1 cellular context compared by ENCODE assay signal in genomic region chr7:142248-142955, GRCh38.
TF ChIP-seq lines count a peak whose summit lies in the region.

No MANE protein-coding gene starts in this region.

TF ChIP-seq in HepG2, 621 proteins besides CTCF, POLR2A, EP300 and RAD21 (continued from another document and continues in another):
- TF ChIP-seq, protein P1, sequence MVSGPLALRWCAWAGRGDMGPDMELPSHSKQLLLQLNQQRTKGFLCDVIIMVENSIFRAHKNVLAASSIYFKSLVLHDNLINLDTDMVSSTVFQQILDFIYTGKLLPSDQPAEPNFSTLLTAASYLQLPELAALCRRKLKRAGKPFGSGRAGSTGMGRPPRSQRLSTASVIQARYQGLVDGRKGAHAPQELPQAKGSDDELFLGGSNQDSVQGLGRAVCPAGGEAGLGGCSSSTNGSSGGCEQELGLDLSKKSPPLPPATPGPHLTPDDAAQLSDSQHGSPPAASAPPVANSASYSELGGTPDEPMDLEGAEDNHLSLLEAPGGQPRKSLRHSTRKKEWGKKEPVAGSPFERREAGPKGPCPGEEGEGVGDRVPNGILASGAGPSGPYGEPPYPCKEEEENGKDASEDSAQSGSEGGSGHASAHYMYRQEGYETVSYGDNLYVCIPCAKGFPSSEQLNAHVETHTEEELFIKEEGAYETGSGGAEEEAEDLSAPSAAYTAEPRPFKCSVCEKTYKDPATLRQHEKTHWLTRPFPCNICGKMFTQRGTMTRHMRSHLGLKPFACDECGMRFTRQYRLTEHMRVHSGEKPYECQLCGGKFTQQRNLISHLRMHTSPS (CRISPR knock-in tag; IDR thresholded peaks at IDR 0.05; ENCODE audit: low read depth), result peak; percentile 73; the same call in 1 of the 2 replicates
- TF ChIP-seq RXRA (CRISPR knock-in tag; IDR thresholded peaks at IDR 0.05) (peak; percentile 24; the same call in 1 of the 2 replicates), BHLHE40 (IDR thresholded peaks at IDR 0.05; ENCODE audit: low read length) (0 out of 2 replicates have a peak, but pooled peaks have one; percentile 42), FOXC1 (CRISPR knock-in tag; IDR thresholded peaks at IDR 0.05; ENCODE audit: borderline replicate concordance) (no peak), ZNF10 (CRISPR knock-in tag; IDR thresholded peaks at IDR 0.05; ENCODE audit: borderline replicate concordance, low read depth) (no peak), ZBTB43 (CRISPR knock-in tag; conservative IDR thresholded peaks at IDR 0.05) (no peak), PCBP2 (optimal IDR thresholded peaks at IDR 0.05; ENCODE audit: low read depth, low read length, poor library complexity, severe bottlenecking) (no peak), ZNF317 (CRISPR knock-in tag; IDR thresholded peaks at IDR 0.05) (0 out of 2 replicates have a peak, but pooled peaks have one; percentile 32), HIVEP1 (CRISPR knock-in tag; IDR thresholded peaks at IDR 0.05) (no peak), DPF2 (CRISPR knock-in tag; IDR thresholded peaks at IDR 0.05; ENCODE audit: borderline replicate concordance, low read depth) (no peak), MTA3 (CRISPR knock-in tag; IDR thresholded peaks at IDR 0.05) (no peak), ZBTB49 (CRISPR knock-in tag; IDR thresholded peaks at IDR 0.05; ENCODE audit: borderline replicate concordance) (no peak), KLF6 (CRISPR knock-in tag; IDR thresholded peaks at IDR 0.05) (no peak), RBM39 (IDR thresholded peaks at IDR 0.05; ENCODE audit: low read depth, low read length, poor library complexity, severe bottlenecking) (no peak), ZBTB40 (IDR thresholded peaks at IDR 0.05) (no peak), ZBTB40 (CRISPR knock-in tag; IDR thresholded peaks at IDR 0.05) (no peak), ZNF788 (CRISPR knock-in tag; IDR thresholded peaks at IDR 0.05; ENCODE audit: borderline replicate concordance) (no peak)
- TF ChIP-seq, protein P2, sequence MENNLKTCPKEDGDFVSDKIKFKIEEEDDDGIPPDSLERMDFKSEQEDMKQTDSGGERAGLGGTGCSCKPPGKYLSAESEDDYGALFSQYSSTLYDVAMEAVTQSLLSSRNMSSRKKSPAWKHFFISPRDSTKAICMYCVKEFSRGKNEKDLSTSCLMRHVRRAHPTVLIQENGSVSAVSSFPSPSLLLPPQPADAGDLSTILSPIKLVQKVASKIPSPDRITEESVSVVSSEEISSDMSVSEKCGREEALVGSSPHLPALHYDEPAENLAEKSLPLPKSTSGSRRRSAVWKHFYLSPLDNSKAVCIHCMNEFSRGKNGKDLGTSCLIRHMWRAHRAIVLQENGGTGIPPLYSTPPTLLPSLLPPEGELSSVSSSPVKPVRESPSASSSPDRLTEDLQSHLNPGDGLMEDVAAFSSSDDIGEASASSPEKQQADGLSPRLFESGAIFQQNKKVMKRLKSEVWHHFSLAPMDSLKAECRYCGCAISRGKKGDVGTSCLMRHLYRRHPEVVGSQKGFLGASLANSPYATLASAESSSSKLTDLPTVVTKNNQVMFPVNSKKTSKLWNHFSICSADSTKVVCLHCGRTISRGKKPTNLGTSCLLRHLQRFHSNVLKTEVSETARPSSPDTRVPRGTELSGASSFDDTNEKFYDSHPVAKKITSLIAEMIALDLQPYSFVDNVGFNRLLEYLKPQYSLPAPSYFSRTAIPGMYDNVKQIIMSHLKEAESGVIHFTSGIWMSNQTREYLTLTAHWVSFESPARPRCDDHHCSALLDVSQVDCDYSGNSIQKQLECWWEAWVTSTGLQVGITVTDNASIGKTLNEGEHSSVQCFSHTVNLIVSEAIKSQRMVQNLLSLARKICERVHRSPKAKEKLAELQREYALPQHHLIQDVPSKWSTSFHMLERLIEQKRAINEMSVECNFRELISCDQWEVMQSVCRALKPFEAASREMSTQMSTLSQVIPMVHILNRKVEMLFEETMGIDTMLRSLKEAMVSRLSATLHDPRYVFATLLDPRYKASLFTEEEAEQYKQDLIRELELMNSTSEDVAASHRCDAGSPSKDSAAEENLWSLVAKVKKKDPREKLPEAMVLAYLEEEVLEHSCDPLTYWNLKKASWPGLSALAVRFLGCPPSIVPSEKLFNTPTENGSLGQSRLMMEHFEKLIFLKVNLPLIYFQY (CRISPR knock-in tag; IDR thresholded peaks at IDR 0.05; ENCODE audit: borderline replicate concordance), result no peak
- TF ChIP-seq, protein P3, sequence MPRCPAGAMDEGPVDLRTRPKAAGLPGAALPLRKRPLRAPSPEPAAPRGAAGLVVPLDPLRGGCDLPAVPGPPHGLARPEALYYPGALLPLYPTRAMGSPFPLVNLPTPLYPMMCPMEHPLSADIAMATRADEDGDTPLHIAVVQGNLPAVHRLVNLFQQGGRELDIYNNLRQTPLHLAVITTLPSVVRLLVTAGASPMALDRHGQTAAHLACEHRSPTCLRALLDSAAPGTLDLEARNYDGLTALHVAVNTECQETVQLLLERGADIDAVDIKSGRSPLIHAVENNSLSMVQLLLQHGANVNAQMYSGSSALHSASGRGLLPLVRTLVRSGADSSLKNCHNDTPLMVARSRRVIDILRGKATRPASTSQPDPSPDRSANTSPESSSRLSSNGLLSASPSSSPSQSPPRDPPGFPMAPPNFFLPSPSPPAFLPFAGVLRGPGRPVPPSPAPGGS (CRISPR knock-in tag; IDR thresholded peaks at IDR 0.05), result no peak
- TF ChIP-seq, protein P4, sequence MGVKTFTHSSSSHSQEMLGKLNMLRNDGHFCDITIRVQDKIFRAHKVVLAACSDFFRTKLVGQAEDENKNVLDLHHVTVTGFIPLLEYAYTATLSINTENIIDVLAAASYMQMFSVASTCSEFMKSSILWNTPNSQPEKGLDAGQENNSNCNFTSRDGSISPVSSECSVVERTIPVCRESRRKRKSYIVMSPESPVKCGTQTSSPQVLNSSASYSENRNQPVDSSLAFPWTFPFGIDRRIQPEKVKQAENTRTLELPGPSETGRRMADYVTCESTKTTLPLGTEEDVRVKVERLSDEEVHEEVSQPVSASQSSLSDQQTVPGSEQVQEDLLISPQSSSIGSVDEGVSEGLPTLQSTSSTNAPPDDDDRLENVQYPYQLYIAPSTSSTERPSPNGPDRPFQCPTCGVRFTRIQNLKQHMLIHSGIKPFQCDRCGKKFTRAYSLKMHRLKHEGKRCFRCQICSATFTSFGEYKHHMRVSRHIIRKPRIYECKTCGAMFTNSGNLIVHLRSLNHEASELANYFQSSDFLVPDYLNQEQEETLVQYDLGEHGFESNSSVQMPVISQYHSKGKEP (CRISPR knock-in tag; IDR thresholded peaks at IDR 0.05), result no peak
- TF ChIP-seq, protein P5, sequence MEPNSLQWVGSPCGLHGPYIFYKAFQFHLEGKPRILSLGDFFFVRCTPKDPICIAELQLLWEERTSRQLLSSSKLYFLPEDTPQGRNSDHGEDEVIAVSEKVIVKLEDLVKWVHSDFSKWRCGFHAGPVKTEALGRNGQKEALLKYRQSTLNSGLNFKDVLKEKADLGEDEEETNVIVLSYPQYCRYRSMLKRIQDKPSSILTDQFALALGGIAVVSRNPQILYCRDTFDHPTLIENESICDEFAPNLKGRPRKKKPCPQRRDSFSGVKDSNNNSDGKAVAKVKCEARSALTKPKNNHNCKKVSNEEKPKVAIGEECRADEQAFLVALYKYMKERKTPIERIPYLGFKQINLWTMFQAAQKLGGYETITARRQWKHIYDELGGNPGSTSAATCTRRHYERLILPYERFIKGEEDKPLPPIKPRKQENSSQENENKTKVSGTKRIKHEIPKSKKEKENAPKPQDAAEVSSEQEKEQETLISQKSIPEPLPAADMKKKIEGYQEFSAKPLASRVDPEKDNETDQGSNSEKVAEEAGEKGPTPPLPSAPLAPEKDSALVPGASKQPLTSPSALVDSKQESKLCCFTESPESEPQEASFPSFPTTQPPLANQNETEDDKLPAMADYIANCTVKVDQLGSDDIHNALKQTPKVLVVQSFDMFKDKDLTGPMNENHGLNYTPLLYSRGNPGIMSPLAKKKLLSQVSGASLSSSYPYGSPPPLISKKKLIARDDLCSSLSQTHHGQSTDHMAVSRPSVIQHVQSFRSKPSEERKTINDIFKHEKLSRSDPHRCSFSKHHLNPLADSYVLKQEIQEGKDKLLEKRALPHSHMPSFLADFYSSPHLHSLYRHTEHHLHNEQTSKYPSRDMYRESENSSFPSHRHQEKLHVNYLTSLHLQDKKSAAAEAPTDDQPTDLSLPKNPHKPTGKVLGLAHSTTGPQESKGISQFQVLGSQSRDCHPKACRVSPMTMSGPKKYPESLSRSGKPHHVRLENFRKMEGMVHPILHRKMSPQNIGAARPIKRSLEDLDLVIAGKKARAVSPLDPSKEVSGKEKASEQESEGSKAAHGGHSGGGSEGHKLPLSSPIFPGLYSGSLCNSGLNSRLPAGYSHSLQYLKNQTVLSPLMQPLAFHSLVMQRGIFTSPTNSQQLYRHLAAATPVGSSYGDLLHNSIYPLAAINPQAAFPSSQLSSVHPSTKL (CRISPR knock-in tag; IDR thresholded peaks at IDR 0.05), result peak; percentile 53; the same call in 1 of the 2 replicates
- TF ChIP-seq, protein P6, sequence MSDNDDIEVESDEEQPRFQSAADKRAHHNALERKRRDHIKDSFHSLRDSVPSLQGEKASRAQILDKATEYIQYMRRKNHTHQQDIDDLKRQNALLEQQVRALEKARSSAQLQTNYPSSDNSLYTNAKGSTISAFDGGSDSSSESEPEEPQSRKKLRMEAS (IDR thresholded peaks at IDR 0.05), result peak; percentile 67
